ENCODE assay signal across 15 cellular contexts in the genomic region with DNA sequence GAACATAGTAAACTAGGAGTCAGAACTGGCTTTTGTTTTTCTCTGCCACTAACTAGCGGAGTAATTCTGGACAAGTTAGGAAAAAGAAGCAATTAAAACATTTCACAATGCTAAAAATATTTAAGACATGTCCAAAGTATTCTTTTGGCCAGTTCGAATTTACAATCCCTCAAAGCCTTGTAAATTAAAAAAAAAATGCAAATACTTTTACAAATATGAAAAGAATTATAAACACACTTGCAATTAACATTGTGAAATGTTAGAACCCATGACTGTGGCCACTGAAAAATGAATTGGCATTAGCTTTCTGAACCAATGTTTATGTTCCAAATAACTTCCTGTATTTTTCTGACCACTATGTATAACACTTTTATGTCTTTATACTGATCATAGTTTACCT. TPM values are rescaled to one million over a fixed set of nuclear protein-coding genes. Genes with fewer than 3 reads are reported as not detected.
DNase-seq lines count a peak whose midpoint lies in the region; ATAC-seq and TF ChIP-seq lines count a peak whose summit lies in the region.
"Had no signal": no experiment of that assay in that cellular context is flagged by ENCODE, and none has a peak within 500 bp of the region (broad histone marks: within the 10 kb centered on the region; RNA-seq: fewer than 3 reads in every experiment).

No MANE protein-coding gene starts in this region.

- peak overlapping the region; percentile 87 for H3K4me2 ChIP-seq in DOHH2 (ENCODE audit: low read length)
- peak overlapping the region; percentile 82 for H3K4me2 ChIP-seq in OCI-LY1 (ENCODE audit: low read length)

- 0 out of 2 replicates have a peak, but pooled peaks cover 3% of the 10 kb centered on the region for H3F3A ChIP-seq in DOHH2 (ENCODE audit: control insufficient read depth, insufficient read depth)
- H3F3A ChIP-seq in OCI-LY1 (ENCODE audit: insufficient read depth, low read length): no peaks in the 10 kb centered on the region

- no TSS peak for BruUV-seq in Calu3 (replicated peaks; lab: Mats Ljungman, UMichigan)

- CTCF ChIA-PET in Calu3 (lab: Charles Lee): no interaction called here

- H3K9ac ChIP-seq in OCI-LY1 (ENCODE audit: low read length): no peak overlapping the region

- H3K36me3 Mint-ChIP-seq in naive thymus-derived CD8-positive, alpha-beta T cell: peaks cover 9 to 46% (median 11%) of the 10 kb centered on the region in 3 donors
- peaks cover 12% of the 10 kb centered on the region for H3K36me3 Mint-ChIP-seq in Calu3 (ENCODE audit: insufficient read depth, unreplicated experiment)

- no peaks in the 10 kb centered on the region for H3K27me3 Mint-ChIP-seq in naive thymus-derived CD8-positive, alpha-beta T cell
- H3K27me3 Mint-ChIP-seq in Calu3 (ENCODE audit: unreplicated experiment): no peaks in the 10 kb centered on the region

- TF ChIP-seq CTCF in DOHH2 (IDR thresholded peaks at IDR 0.05; ENCODE audit: low read depth, low read length, poor library complexity, severe bottlenecking) (no peak), OCI-LY1 (IDR thresholded peaks at IDR 0.05; ENCODE audit: low read length) (no peak), fibroblast of mammary gland (conservative IDR thresholded peaks at IDR 0.05; ENCODE audit: control insufficient read depth, insufficient read depth, low read depth, low read length) (no peak), Calu3 (IDR thresholded peaks at IDR 0.05; ENCODE audit: unreplicated experiment) (no peak)

- H3K4me3 ChIP-seq in ACC112 (ENCODE audit: low read depth, low read length): peak overlapping the region; percentile 84
- H3K4me3 ChIP-seq in DOHH2 (ENCODE audit: low read length): peak overlapping the region; percentile 85
- H3K4me3 ChIP-seq in OCI-LY1 (ENCODE audit: low read depth, low read length, poor library complexity, severe bottlenecking): no peak overlapping the region
- no peak overlapping the region for H3K4me3 ChIP-seq in fibroblast of mammary gland (ENCODE audit: control insufficient read depth, low read depth, low read length)
- H3K4me3 ChIP-seq: left ventricle myocardium inferior, testis had no signal

- ATAC-seq in naive thymus-derived CD8-positive, alpha-beta T cell: no peak
- no peak for ATAC-seq in GM19397 (IDR thresholded peaks at IDR 0.05; ENCODE audit: unreplicated experiment)
- ATAC-seq: HepG2 had no signal

- peaks cover 13 to 34% (median 27%) of the 10 kb centered on the region in 4 donors for H3K4me1 Mint-ChIP-seq in naive thymus-derived CD8-positive, alpha-beta T cell
- H3K4me1 Mint-ChIP-seq in Calu3 (ENCODE audit: low read depth, unreplicated experiment): peaks cover 14% of the 10 kb centered on the region

- no peak overlapping the region for H3K4me3 Mint-ChIP-seq in naive thymus-derived CD8-positive, alpha-beta T cell
- no peak overlapping the region for H3K4me3 Mint-ChIP-seq in Calu3 (ENCODE audit: low read depth, unreplicated experiment)

- peaks cover 30% of the 10 kb centered on the region for H3K36me3 ChIP-seq in ACC112 (ENCODE audit: insufficient read depth, low read length)
- peaks cover 92% of the 10 kb centered on the region for H3K36me3 ChIP-seq in DOHH2 (ENCODE audit: control insufficient read depth, low read length)
- H3K36me3 ChIP-seq in OCI-LY1 (ENCODE audit: insufficient read depth, low read length): peaks cover 60% of the 10 kb centered on the region

- H3K27ac ChIP-seq in ACC112 (ENCODE audit: low read depth, low read length) (peak overlapping the region; percentile 17; the same call in 1 of the 2 replicates), DOHH2 (ENCODE audit: low read depth, low read length) (no peak overlapping the region), OCI-LY1 (ENCODE audit: low read depth, low read length, poor library complexity, severe bottlenecking) (no peak overlapping the region)
- H3K27ac ChIP-seq: left ventricle myocardium inferior, testis had no signal

- POLR2A ChIA-PET in naive thymus-derived CD8-positive, alpha-beta T cell (lab: Charles Lee): no interaction called here

- H4K20me1 ChIP-seq in DOHH2 (ENCODE audit: control insufficient read depth, insufficient read depth, low read depth, low read length) (no peaks in the 10 kb centered on the region; the same call in 1 of the 2 replicates), OCI-LY1 (ENCODE audit: insufficient read depth, low read length) (no peaks in the 10 kb centered on the region)

- intact Hi-C loops in Calu3 (cut with micrococcal nuclease; ENCODE audit: unreplicated experiment): no loop called here

- no peaks in the 10 kb centered on the region for H3K9me3 Mint-ChIP-seq in naive thymus-derived CD8-positive, alpha-beta T cell
- no peaks in the 10 kb centered on the region for H3K9me3 Mint-ChIP-seq in Calu3 (ENCODE audit: low read depth, unreplicated experiment)
- H3K9me3 Mint-ChIP-seq: activated T-helper 2 cell treated with anti-CD3 and anti-CD28 coated beads, Interferon-gamma antibody, Interleukin-2, Interleukin-4, amounts not matched to agents 10 μg/mL and 5 μg/mL and 100 μg/mL, durations not matched to agents 14 hours and 24 hours and 36 hours had no signal

- no peak overlapping the region for H3K27ac Mint-ChIP-seq in naive thymus-derived CD8-positive, alpha-beta T cell
- no peak overlapping the region for H3K27ac Mint-ChIP-seq in Calu3 (ENCODE audit: unreplicated experiment)

- no peaks in the 10 kb centered on the region for H3K9me3 ChIP-seq in DOHH2 (ENCODE audit: control insufficient read depth, insufficient read depth, low read length)
- no peaks in the 10 kb centered on the region for H3K9me3 ChIP-seq in OCI-LY1 (ENCODE audit: low read length)
- H3K9me3 ChIP-seq: left ventricle myocardium inferior, testis had no signal

- H3K9me2 ChIP-seq in DOHH2 (replicated peaks; ENCODE audit: control insufficient read depth, low read length) (no peaks in the 10 kb centered on the region), OCI-LY1 (ENCODE audit: low read depth, low read length) (no peaks in the 10 kb centered on the region)

- H3K79me2 ChIP-seq in ACC112 (ENCODE audit: control insufficient read depth, insufficient read depth, low read length, unreplicated experiment) (peaks cover 62% of the 10 kb centered on the region), DOHH2 (ENCODE audit: control insufficient read depth, low read length) (peaks cover 86% of the 10 kb centered on the region), OCI-LY1 (ENCODE audit: insufficient read depth, low read length) (peaks cover 48% of the 10 kb centered on the region)

- H2AFZ ChIP-seq in ACC112 (ENCODE audit: low read length, unreplicated experiment) (no peak overlapping the region), OCI-LY1 (ENCODE audit: low read length) (no peak overlapping the region)

- H3K27me3 ChIP-seq in ACC112 (ENCODE audit: insufficient read depth, low read length) (no peaks in the 10 kb centered on the region), DOHH2 (ENCODE audit: control insufficient read depth, low read length) (no peaks in the 10 kb centered on the region), OCI-LY1 (ENCODE audit: insufficient read depth, low read length) (no peaks in the 10 kb centered on the region)
- H3K27me3 ChIP-seq: testis had no signal

- peaks cover 14% of the 10 kb centered on the region for H3K4me1 ChIP-seq in ACC112 (ENCODE audit: control insufficient read depth, insufficient read depth, low read length, unreplicated experiment)
- peaks cover 24% of the 10 kb centered on the region for H3K4me1 ChIP-seq in DOHH2 (ENCODE audit: control insufficient read depth, low read length)
- peaks cover 31% of the 10 kb centered on the region for H3K4me1 ChIP-seq in OCI-LY1 (ENCODE audit: insufficient read depth, low read length, severe bottlenecking)

- DNase-seq in fibroblast of mammary gland (ENCODE audit: low read depth): peak; percentile 28
- DNase-seq in naive thymus-derived CD8-positive, alpha-beta T cell: no peak
- no peak for DNase-seq in Calu3
- no peak for DNase-seq in NCI-H69 (lab: John Stamatoyannopoulos, UW)
- DNase-seq: activated CD8-positive, alpha-beta memory T cell treated with anti-CD3 and anti-CD28 coated beads for 24 hours; left ventricle myocardium inferior; NCI-H1417; NCI-H345; testis had no signal

RNA-seq across cellular contexts. Expression of gene RAD1, which starts 2.2 kb away (rescaled TPM):
- total RNA-seq in naive thymus-derived CD8-positive, alpha-beta T cell: 10 to 100 TPM; 29.5 to 33.9 TPM
- 10 to 100 TPM; 18.8 to 19.9 (median 19.4) TPM for polyA plus RNA-seq in naive thymus-derived CD8-positive, alpha-beta T cell
- 24.2 and 28.7 TPM in 2 replicates for total RNA-seq in Calu3 (2022)

RNA-seq across cellular contexts. Expression of gene BRIX1, which starts 2.4 kb away (rescaled TPM):
- 10 to 100 TPM; 36.8 to 41.1 TPM for total RNA-seq in naive thymus-derived CD8-positive, alpha-beta T cell
- polyA plus RNA-seq in naive thymus-derived CD8-positive, alpha-beta T cell: 10 to 100 TPM; 43.4 to 49.9 (median 45.5) TPM
- 47.0 and 51.1 TPM in 2 replicates for total RNA-seq in Calu3 (2022)

RNA-seq across cellular contexts. Expression of gene DNAJC21, which starts 16.3 kb away (rescaled TPM):
- 10 to 100 TPM; 57.9 to 62.6 TPM for total RNA-seq in naive thymus-derived CD8-positive, alpha-beta T cell
- polyA plus RNA-seq in naive thymus-derived CD8-positive, alpha-beta T cell: 10 to 100 TPM; 14.6 to 27.6 (median 21.8) TPM
- total RNA-seq in Calu3 (2022): 56.2 and 56.8 TPM in 2 replicates

Comparison
In these comparisons a context has a peak if more than half of its experiments do, and no peak if none do; other contexts are left out.
1. H3K4me3 ChIP-seq: peak in ACC112 (single experiment) and DOHH2 (single experiment); none in OCI-LY1 (single experiment) and fibroblast of mammary gland (single experiment).